Comparison of ENCODE assay signal across 12 cellular contexts in the genomic region with DNA sequence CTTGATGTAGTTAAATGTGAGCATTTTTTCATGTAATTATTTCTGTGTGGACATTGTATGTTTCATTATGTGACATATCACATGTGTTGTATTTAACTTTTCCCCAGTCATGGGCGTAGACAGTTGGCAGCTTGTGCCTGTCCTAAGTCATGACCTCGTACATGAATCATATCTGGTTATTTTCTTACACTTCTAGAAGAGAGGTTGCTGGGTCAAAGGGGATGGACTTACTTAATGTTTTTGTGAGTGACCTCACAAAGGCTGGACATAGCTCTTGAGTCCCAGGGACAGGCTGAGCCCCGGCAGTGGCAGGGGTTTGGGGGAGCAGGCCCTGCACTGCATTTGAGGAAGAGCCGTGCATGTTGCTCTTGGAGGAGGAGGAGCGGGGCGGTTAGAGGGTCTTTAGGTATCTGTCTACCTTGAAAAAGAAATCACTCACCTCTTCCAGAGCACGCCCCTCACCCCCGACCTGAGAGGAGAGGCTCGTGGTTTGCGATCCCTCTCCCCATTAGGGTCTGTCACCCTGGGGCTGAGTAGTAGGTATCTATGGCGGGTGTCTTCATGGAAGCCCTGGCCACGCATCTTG. TPM values are rescaled to one million over a fixed set of nuclear protein-coding genes. Genes with fewer than 3 reads are reported as not detected.
DNase-seq lines count a peak whose midpoint lies in the region; ATAC-seq and TF ChIP-seq lines count a peak whose summit lies in the region.
"Had no signal": no experiment of that assay in that cellular context is flagged by ENCODE, and none has a peak within 500 bp of the region (broad histone marks: within the 10 kb centered on the region; RNA-seq: fewer than 3 reads in every experiment).

No MANE protein-coding gene starts in this region.

- peak overlapping the region; percentile 77 for H3K9ac ChIP-seq in PC-3 (ENCODE audit: low read length)

- POLR2A ChIA-PET in PC-3 (lab: Charles Lee; ENCODE audit: unreplicated experiment) = interaction anchor here (0.5 kb wide), 1 partner anchor 60 kb away, joined by 17 read pairs; the partner anchor contains the start of gene TMEM50B

- H3K36me3 ChIP-seq in PC-3 (ENCODE audit: low read depth, low read length) (peaks cover 43% of the 10 kb centered on the region), urinary bladder (ENCODE audit: insufficient read depth) (peaks cover 3% of the 10 kb centered on the region)

- no peaks in the 10 kb centered on the region for H3K27me3 ChIP-seq in PC-3 (ENCODE audit: low read length)
- H3K27me3 ChIP-seq: dorsolateral prefrontal cortex had no signal

- peaks cover 6% of the 10 kb centered on the region for H3F3A ChIP-seq in PC-3 (ENCODE audit: low read length, unreplicated experiment)

- H3K9me2 ChIP-seq in PC-3 (replicated peaks; ENCODE audit: low read length) = no peaks in the 10 kb centered on the region

- intact Hi-C loops in PC-3 (cut with micrococcal nuclease) = loop anchor here (1.0 kb wide), 1 partner anchor 9 kb away; no protein-coding TSS in a partner anchor
- intact Hi-C loops in posterior vena cava (cut with DNase I) = no loop called here

- H3K4me1 ChIP-seq in PC-3 (ENCODE audit: insufficient read depth, low read length) (peaks cover 41% of the 10 kb centered on the region), urinary bladder (ENCODE audit: insufficient read depth) (no peaks in the 10 kb centered on the region)

- ATAC-seq in PC-3 (peak; percentile 53), HG03432 (IDR thresholded peaks at IDR 0.05; ENCODE audit: unreplicated experiment) (no peak)

- H3K4me2 ChIP-seq in PC-3 (ENCODE audit: low read length) = peak overlapping the region; percentile 4; the same call in 1 of the 2 replicates

- DNase-seq in PC-3 = peak; percentile 73
- peak; percentile 24 for DNase-seq in epithelial cell of esophagus (ENCODE audit: low read depth)
- DNase-seq in mucosa of gallbladder (ENCODE audit: low spot score) = peak; percentile 29
- no peak for DNase-seq in DMS53 (lab: John Stamatoyannopoulos, UW)
- no peak for DNase-seq in posterior vena cava (ENCODE audit: low spot score)
- DNase-seq: activated CD8-positive, alpha-beta memory T cell treated with anti-CD3 and anti-CD28 coated beads, Interleukin-2, amount 50 U/mL, for 4 hours; dorsolateral prefrontal cortex; NCI-H1436; SHP77 treated with DMSO at 0.1 percent for 48 hours; stimulated activated CD4-positive, alpha-beta T cell treated with anti-CD3 and anti-CD28 coated beads, Interleukin-12 subunit alpha, Interleukin-12 subunit beta, amount 100 ng/mL, for 4 hours had no signal

- H3K27ac ChIP-seq in PC-3 (ENCODE audit: low read length) (peak overlapping the region; percentile 92), urinary bladder (ENCODE audit: low read depth) (peak overlapping the region; percentile 27)

- no peaks in the 10 kb centered on the region for H4K20me1 ChIP-seq in PC-3 (ENCODE audit: low read length)

- H3K9me3 ChIP-seq in PC-3 (ENCODE audit: low read length) = no peaks in the 10 kb centered on the region

- WGBS in urinary bladder = 84% methylated on average over 12 of the region's 12 CpGs

- TF ChIP-seq CTCF in PC-3 (conservative IDR thresholded peaks at IDR 0.05; ENCODE audit: low read depth, low read length) (no peak), epithelial cell of esophagus (IDR thresholded peaks at IDR 0.05; ENCODE audit: insufficient read depth, low read depth, low read length, missing control alignments) (no peak)

- H3K79me2 ChIP-seq in PC-3 (ENCODE audit: low read length) = peaks cover 30% of the 10 kb centered on the region

- no TSS peak for BruUV-seq in PC-3 (replicated peaks; lab: Mats Ljungman, UMichigan)

- H3K4me3 ChIP-seq in PC-3 (ENCODE audit: low read length) = no peak overlapping the region
- no peak overlapping the region for H3K4me3 ChIP-seq in epithelial cell of esophagus (ENCODE audit: low read length)
- no peak overlapping the region for H3K4me3 ChIP-seq in urinary bladder (ENCODE audit: low read depth, low read length)
- H3K4me3 ChIP-seq: dorsolateral prefrontal cortex had no signal

- no peak overlapping the region for H2AFZ ChIP-seq in PC-3 (ENCODE audit: low read length)

- CTCF ChIA-PET in PC-3 (lab: Charles Lee) = no interaction called here

RNA-seq across cellular contexts. Expression of gene IFNGR2, which starts 16.4 kb away (rescaled TPM):
- total RNA-seq in PC-3 (2014; rRNA removed) (35.7 and 37.8 TPM in 2 replicates), mucosa of gallbladder (61.3 TPM), urinary bladder (71.9 TPM), posterior vena cava (10 to 100 TPM; 50.2 to 51.0 TPM)
- 64.8 TPM for polyA plus RNA-seq in urinary bladder

Comparison
In these comparisons a context has a peak if more than half of its experiments do, and no peak if none do; other contexts are left out.
1. DNase-seq: peak in PC-3 (single experiment), epithelial cell of esophagus (single experiment) and mucosa of gallbladder (single experiment); none in DMS53 (single experiment) and posterior vena cava (single experiment).